ENCODE assay signal across 8 cellular contexts in genomic region chr13:40116008-40116407, GRCh38.
DNase-seq lines count a peak whose midpoint lies in the region; ATAC-seq and TF ChIP-seq lines count a peak whose summit lies in the region.

No MANE protein-coding gene starts in this region.

- CTCF ChIA-PET in activated CD4-positive, alpha-beta T cell treated with anti-CD3 and anti-CD28 coated beads for 36 hours (lab: Charles Lee), result no interaction called here
- CTCF ChIA-PET in activated CD8-positive, alpha-beta T cell treated with anti-CD3 and anti-CD28 coated beads for 36 hours (lab: Charles Lee), result no interaction called here

- no peak overlapping the region for H3K4me3 Mint-ChIP-seq in activated CD4-positive, alpha-beta T cell treated with anti-CD3 and anti-CD28 coated beads for 36 hours
- H3K4me3 Mint-ChIP-seq in activated CD8-positive, alpha-beta T cell treated with anti-CD3 and anti-CD28 coated beads for 36 hours, result no peak overlapping the region

- H3K4me1 Mint-ChIP-seq in activated CD4-positive, alpha-beta T cell treated with anti-CD3 and anti-CD28 coated beads for 36 hours, result peaks cover 13% of the 10 kb centered on the region
- H3K4me1 Mint-ChIP-seq in activated CD8-positive, alpha-beta T cell treated with anti-CD3 and anti-CD28 coated beads for 36 hours (ENCODE audit: low read depth), result peaks cover 15% of the 10 kb centered on the region

- peak; percentile 66 for DNase-seq in activated CD4-positive, alpha-beta T cell treated with anti-CD3 and anti-CD28 coated beads for 36 hours
- DNase-seq in activated CD4-positive, alpha-beta T cell treated with anti-CD3 and anti-CD28 coated beads for 1 hour, result no peak
- peak; percentile 72 for DNase-seq in activated CD8-positive, alpha-beta T cell treated with anti-CD3 and anti-CD28 coated beads for 36 hours
- DNase-seq in foreskin fibroblast (peak; percentile 54 to 60), retinal pigment epithelial cell (ENCODE audit: low read depth) (peak; percentile 93), NCI-H187 treated with DMSO at 0.1 percent for 48 hours (lab: John Stamatoyannopoulos, UW) (no peak), SIG-M5 treated with dmso at 0.1 percent for 504 hours (lab: John Stamatoyannopoulos, UW; ENCODE audit: unreplicated experiment) (no peak)

- no peak for TF ChIP-seq CTCF in activated CD8-positive, alpha-beta T cell treated with anti-CD3 and anti-CD28 coated beads for 36 hours (IDR thresholded peaks at IDR 0.05)
- no peak for TF ChIP-seq CTCF in foreskin fibroblast (IDR thresholded peaks at IDR 0.05; ENCODE audit: low read depth, low read length)
- TF ChIP-seq CTCF in retinal pigment epithelial cell (conservative IDR thresholded peaks at IDR 0.05; ENCODE audit: low read depth, low read length), result no peak

- peaks cover 10% of the 10 kb centered on the region for H3K9me3 Mint-ChIP-seq in activated CD4-positive, alpha-beta T cell treated with anti-CD3 and anti-CD28 coated beads for 36 hours (ENCODE audit: low read depth)
- H3K9me3 Mint-ChIP-seq in activated CD8-positive, alpha-beta T cell treated with anti-CD3 and anti-CD28 coated beads for 36 hours, result peaks cover 7% of the 10 kb centered on the region

- ATAC-seq in activated CD4-positive, alpha-beta T cell treated with anti-CD3 and anti-CD28 coated beads for 36 hours, result peak; percentile 70
- peak; percentile 85 for ATAC-seq in HG03521 (IDR thresholded peaks at IDR 0.05; ENCODE audit: unreplicated experiment)
- peak; percentile 92 for ATAC-seq in activated CD8-positive, alpha-beta T cell treated with anti-CD3 and anti-CD28 coated beads for 36 hours

- H3K4me3 ChIP-seq in foreskin fibroblast (ENCODE audit: low read depth in 1 of 2, low read length in 2 of 2) (no peak overlapping the region), retinal pigment epithelial cell (ENCODE audit: low read length) (no peak overlapping the region)

- intact Hi-C loops in activated CD4-positive, alpha-beta T cell treated with anti-CD3 and anti-CD28 coated beads for 36 hours (cut with DNase I, micrococcal nuclease), result no loop called here
- intact Hi-C loops in activated CD8-positive, alpha-beta T cell treated with anti-CD3 and anti-CD28 coated beads for 36 hours (cut with micrococcal nuclease), result no loop called here

- H3K27me3 Mint-ChIP-seq in activated CD4-positive, alpha-beta T cell treated with anti-CD3 and anti-CD28 coated beads for 36 hours, result no peaks in the 10 kb centered on the region
- H3K27me3 Mint-ChIP-seq in activated CD8-positive, alpha-beta T cell treated with anti-CD3 and anti-CD28 coated beads for 36 hours, result no peaks in the 10 kb centered on the region

- H3K27ac Mint-ChIP-seq in activated CD4-positive, alpha-beta T cell treated with anti-CD3 and anti-CD28 coated beads for 36 hours, result peak overlapping the region; percentile 88
- peak overlapping the region; percentile 85 for H3K27ac Mint-ChIP-seq in activated CD8-positive, alpha-beta T cell treated with anti-CD3 and anti-CD28 coated beads for 36 hours

- H3K36me3 Mint-ChIP-seq in activated CD4-positive, alpha-beta T cell treated with anti-CD3 and anti-CD28 coated beads for 36 hours (ENCODE audit: low read depth), result peaks cover 2% of the 10 kb centered on the region
- peaks cover 3% of the 10 kb centered on the region for H3K36me3 Mint-ChIP-seq in activated CD8-positive, alpha-beta T cell treated with anti-CD3 and anti-CD28 coated beads for 36 hours (ENCODE audit: low read depth)

- POLR2A ChIA-PET in activated CD4-positive, alpha-beta T cell treated with anti-CD3 and anti-CD28 coated beads for 36 hours (lab: Charles Lee), result no interaction called here
- POLR2A ChIA-PET in activated CD8-positive, alpha-beta T cell treated with anti-CD3 and anti-CD28 coated beads for 36 hours (lab: Charles Lee), result no interaction called here

Comparison
In these comparisons a context has a peak if more than half of its experiments do, and no peak if none do; other contexts are left out.
1. DNase-seq: peak in activated CD4-positive, alpha-beta T cell treated with anti-CD3 and anti-CD28 coated beads for 36 hours (single experiment), activated CD8-positive, alpha-beta T cell treated with anti-CD3 and anti-CD28 coated beads for 36 hours (single experiment), foreskin fibroblast (2 of 2) and retinal pigment epithelial cell (single experiment); none in activated CD4-positive, alpha-beta T cell treated with anti-CD3 and anti-CD28 coated beads for 1 hour (single experiment), NCI-H187 treated with DMSO at 0.1 percent for 48 hours (single experiment) and SIG-M5 treated with dmso at 0.1 percent for 504 hours (single experiment).
2. Peak in every context shown above with its lines, with median percentiles within 50 percentile points of each other: ATAC-seq.